3 cellular contexts compared by ENCODE assay signal in genomic region chr13:40328091-40328490, GRCh38.
A peak's percentile ranks its signal among the peaks of the same experiment; 100 is the strongest.
TF ChIP-seq lines count a peak whose summit lies in the region.

No MANE protein-coding gene starts in this region.

TF ChIP-seq in HepG2, 621 proteins besides CTCF, POLR2A, EP300 and RAD21 (continues in another document):
- TF ChIP-seq AHDC1 (CRISPR knock-in tag; IDR thresholded peaks at IDR 0.05; ENCODE audit: borderline replicate concordance) (no peak), ZNF816 (CRISPR knock-in tag; IDR thresholded peaks at IDR 0.05; ENCODE audit: borderline replicate concordance) (no peak), NKX3-1 (CRISPR knock-in tag; IDR thresholded peaks at IDR 0.05) (no peak), ZFP36L1 (CRISPR knock-in tag; IDR thresholded peaks at IDR 0.05) (no peak), PAF1 (CRISPR knock-in tag; IDR thresholded peaks at IDR 0.05) (no peak), ZMYM2 (CRISPR knock-in tag; IDR thresholded peaks at IDR 0.05) (no peak), ZNF652 (CRISPR knock-in tag; IDR thresholded peaks at IDR 0.05; ENCODE audit: borderline replicate concordance, low read depth) (no peak), NFE2L2 (IDR thresholded peaks at IDR 0.05; ENCODE audit: low read length) (peak; percentile 87), ZNF276 (CRISPR knock-in tag; IDR thresholded peaks at IDR 0.05; ENCODE audit: low read depth) (no peak)

TF ChIP-seq in IMR-90, 13 proteins besides CTCF, POLR2A, EP300 and RAD21:
- no peak for TF ChIP-seq CHD1 (IDR thresholded peaks at IDR 0.05; ENCODE audit: low read depth, low read length)
- peak; percentile 76 for TF ChIP-seq NFE2L2 (IDR thresholded peaks at IDR 0.05; ENCODE audit: low read depth, low read length)
- TF ChIP-seq MAFK (IDR thresholded peaks at IDR 0.05; ENCODE audit: low read depth, low read length) = peak; percentile 42
- no peak for TF ChIP-seq RCOR1 (IDR thresholded peaks at IDR 0.05; ENCODE audit: insufficient replicate concordance, low read length)

TF ChIP-seq in K562, 482 proteins besides CTCF, POLR2A, EP300 and RAD21:
- no peak for TF ChIP-seq GTF3C2 (IDR thresholded peaks at IDR 0.05; ENCODE audit: borderline replicate concordance, extremely low read depth, insufficient read length)
- no peak for TF ChIP-seq PHF8 (IDR thresholded peaks at IDR 0.05; ENCODE audit: borderline replicate concordance, low read length)
- TF ChIP-seq MAFG (tag; conservative IDR thresholded peaks at IDR 0.05) = 0 out of 2 replicates have a peak, but pooled peaks have one; percentile 19
- peak; percentile 7; the same call in 1 of the 2 replicates for TF ChIP-seq ZNF316 (IDR thresholded peaks at IDR 0.05)
